Comparison of ENCODE assay signal across 17 cellular contexts in genomic region chr5:101605700-101606099, GRCh38.
DNase-seq lines count a peak whose midpoint lies in the region; ATAC-seq and TF ChIP-seq lines count a peak whose summit lies in the region.
"Had no signal": no experiment of that assay in that cellular context is flagged by ENCODE, and none has a peak within 500 bp of the region (broad histone marks: within the 10 kb centered on the region; RNA-seq: fewer than 3 reads in every experiment).

No MANE protein-coding gene starts in this region.

- H3K27ac ChIP-seq in brain microvascular endothelial cell, result no peak overlapping the region
- H3K27ac ChIP-seq: epithelial cell of prostate, GM23248 had no signal

- no peak overlapping the region for H3K4me3 Mint-ChIP-seq in Caco-2 (ENCODE audit: unreplicated experiment)
- H3K4me3 Mint-ChIP-seq: activated CD4-positive, alpha-beta memory T cell treated with anti-CD3 and anti-CD28 coated beads for 36 hours; activated T-helper 1 cell treated with anti-CD3 and anti-CD28 coated beads, Interleukin-12 subunit alpha, Interleukin-12 subunit beta, Interleukin-2, Interleukin-4 antibody, amounts not matched to agents 30 ng/mL and 10 ng/mL and 1 ng/mL, durations not matched to agents 14 hours and 24 hours and 36 hours; IgD-negative memory B cell had no signal

- H3K36me3 ChIP-seq in Caco-2 (ENCODE audit: control insufficient read depth, insufficient read depth, low read length) (no peaks in the 10 kb centered on the region), brain microvascular endothelial cell (replicated peaks) (no peaks in the 10 kb centered on the region)

- peaks cover 6% of the 10 kb centered on the region for H3K4me1 Mint-ChIP-seq in Caco-2 (ENCODE audit: low read depth, unreplicated experiment)
- H3K4me1 Mint-ChIP-seq: IgD-negative memory B cell had no signal

- H3K27me3 ChIP-seq in Caco-2 (replicated peaks; ENCODE audit: control insufficient read depth, insufficient read depth, low read length) (no peaks in the 10 kb centered on the region), brain microvascular endothelial cell (replicated peaks) (no peaks in the 10 kb centered on the region)

- H3K4me3 ChIP-seq in Caco-2 (ENCODE audit: low read depth, low read length) (no peak overlapping the region), brain microvascular endothelial cell (ENCODE audit: low read depth, low read length) (no peak overlapping the region)
- H3K4me3 ChIP-seq: GM23248 had no signal

- POLR2A ChIA-PET in Caco-2 (lab: Charles Lee), result no interaction called here

- CTCF ChIA-PET in Caco-2 (lab: Charles Lee), result no interaction called here

- H3K27ac Mint-ChIP-seq in Caco-2 (ENCODE audit: unreplicated experiment), result no peak overlapping the region
- H3K27ac Mint-ChIP-seq: activated CD4-positive, alpha-beta memory T cell treated with anti-CD3 and anti-CD28 coated beads for 36 hours; activated T-helper 1 cell treated with anti-CD3 and anti-CD28 coated beads, Interleukin-12 subunit alpha, Interleukin-12 subunit beta, Interleukin-2, Interleukin-4 antibody, amounts not matched to agents 30 ng/mL and 10 ng/mL and 1 ng/mL, durations not matched to agents 14 hours and 24 hours and 36 hours; IgD-negative memory B cell had no signal

- ATAC-seq in GM18502 (IDR thresholded peaks at IDR 0.05; ENCODE audit: poor library complexity, unreplicated experiment), result peak; percentile 78
- ATAC-seq in GM19463 (IDR thresholded peaks at IDR 0.05; ENCODE audit: unreplicated experiment), result peak; percentile 60
- peak; percentile 81 for ATAC-seq in HG02981 (IDR thresholded peaks at IDR 0.05; ENCODE audit: unreplicated experiment)
- peak; percentile 81 for ATAC-seq in HG03575 (IDR thresholded peaks at IDR 0.05; ENCODE audit: extremely low read depth, insufficient number of reproducible peaks, low FRiP score, unreplicated experiment)
- ATAC-seq: stimulated activated naive CD8-positive, alpha-beta T cell treated with anti-CD3 and anti-CD28 coated beads, Interleukin-15, Interleukin-2, amounts not matched to agents 100 U/mL and 50 U/mL, for 24 hours had no signal

- no peak for DNase-seq in Caco-2
- DNase-seq in nucleus accumbens (lab: John Stamatoyannopoulos, UW), result no peak
- DNase-seq in COLO829 (ENCODE audit: low spot score), result no peak
- no peak for DNase-seq in brain microvascular endothelial cell
- DNase-seq: activated CD4-positive, alpha-beta memory T cell treated with anti-CD3 and anti-CD28 coated beads for 36 hours; GF-D8; GM23248; NCI-H1105 treated with DMSO at 0.1 percent for 48 hours; SK-N-SH; stimulated activated naive CD8-positive, alpha-beta T cell treated with anti-CD3 and anti-CD28 coated beads, Interleukin-15, Interleukin-2, amounts not matched to agents 100 U/mL and 50 U/mL, for 24 hours had no signal

- in situ Hi-C loops in brain microvascular endothelial cell (cut with HindIII; ENCODE audit: low pct_ligation_motif_present, low sequenced_read_pairs), result no loop called here

- H3K9me3 Mint-ChIP-seq in Caco-2 (ENCODE audit: unreplicated experiment), result no peaks in the 10 kb centered on the region
- H3K9me3 Mint-ChIP-seq: activated CD4-positive, alpha-beta memory T cell treated with anti-CD3 and anti-CD28 coated beads for 36 hours; activated T-helper 1 cell treated with anti-CD3 and anti-CD28 coated beads, Interleukin-12 subunit alpha, Interleukin-12 subunit beta, Interleukin-2, Interleukin-4 antibody, amounts not matched to agents 30 ng/mL and 10 ng/mL and 1 ng/mL, durations not matched to agents 14 hours and 24 hours and 36 hours; IgD-negative memory B cell had no signal

- no peaks in the 10 kb centered on the region for H3K36me3 Mint-ChIP-seq in Caco-2 (ENCODE audit: insufficient read depth, unreplicated experiment)
- H3K36me3 Mint-ChIP-seq: activated CD4-positive, alpha-beta memory T cell treated with anti-CD3 and anti-CD28 coated beads for 36 hours; IgD-negative memory B cell had no signal

- intact Hi-C loops in Caco-2 (cut with micrococcal nuclease; ENCODE audit: unreplicated experiment), result no loop called here

- TF ChIP-seq CTCF in Caco-2 (IDR thresholded peaks at IDR 0.05; ENCODE audit: insufficient read depth in 1 of 2, low read depth in 1 of 2, low read length in 1 of 2, severe bottlenecking in 1 of 2, unreplicated experiment in 1 of 2) (no peak), brain microvascular endothelial cell (IDR thresholded peaks at IDR 0.05; ENCODE audit: low read depth, low read length, missing control alignments) (no peak)

- no peaks in the 10 kb centered on the region for H3K9me3 ChIP-seq in Caco-2
- H3K9me3 ChIP-seq: SK-N-SH had no signal

- no peaks in the 10 kb centered on the region for H3K27me3 Mint-ChIP-seq in Caco-2 (ENCODE audit: insufficient read depth, unreplicated experiment)
- H3K27me3 Mint-ChIP-seq: activated CD4-positive, alpha-beta memory T cell treated with anti-CD3 and anti-CD28 coated beads for 36 hours; IgD-negative memory B cell had no signal

- H3K4me1 ChIP-seq in Caco-2, result peaks cover 7% of the 10 kb centered on the region; the same call in 1 of the 2 replicates

- no TSS peak for BruUV-seq in Caco-2 (replicated peaks; lab: Mats Ljungman, UMichigan)
